ENCODE assay signal across 14 cellular contexts in the genomic region with DNA sequence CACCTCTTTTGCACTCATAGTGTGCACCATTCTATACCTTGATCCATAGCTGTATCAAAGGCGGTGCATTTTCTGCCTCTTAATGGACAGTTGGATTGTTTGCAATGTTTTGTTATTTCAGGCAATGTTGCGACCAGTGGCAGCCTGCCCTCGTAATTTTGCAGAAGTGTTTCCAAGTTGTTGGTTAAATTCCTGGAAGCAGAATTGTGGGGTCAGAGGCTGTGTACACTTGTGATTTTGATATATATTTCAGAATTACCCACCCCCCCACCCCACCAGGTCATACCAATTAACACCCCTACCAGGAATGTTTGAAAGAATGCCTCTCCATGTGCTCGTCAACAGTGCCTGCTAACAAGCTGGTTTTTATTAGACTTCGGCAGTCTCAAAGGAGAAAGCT. TPM values are rescaled to one million over a fixed set of nuclear protein-coding genes. Genes with fewer than 3 reads are reported as not detected.
"Had no signal": no experiment of that assay in that cellular context is flagged by ENCODE, and none has a peak within 500 bp of the region (broad histone marks: within the 10 kb centered on the region; RNA-seq: fewer than 3 reads in every experiment).

No MANE protein-coding gene starts in this region.

- H3K27me3 ChIP-seq: vagina had no signal

- DNase-seq: activated CD4-positive, CD25-positive, alpha-beta regulatory T cell; activated CD8-positive, alpha-beta memory T cell treated with anti-CD3 and anti-CD28 coated beads, Interleukin-2, amount 10 ng/mL, durations not matched to agents 7 days and 5 days; activated effector memory CD4-positive, alpha-beta T cell treated with anti-CD3 and anti-CD28 coated beads, Interleukin-2, amount 50 U/mL, for 16 hours; activated naive CD8-positive, alpha-beta T cell treated with anti-CD3 and anti-CD28 coated beads for 36 hours; activated T-cell treated with anti-CD3 and anti-CD28 coated beads, Interleukin-2, amount 50 U/mL, for 24 hours; anterior cingulate cortex; hypothalamus; kidney glomerular epithelial cell; mucosa of descending colon; naive thymus-derived CD8-positive, alpha-beta T cell; spleen; stimulated activated naive CD4-positive, alpha-beta T cell treated with Interleukin-2 at 50 U/mL for 16 hours had no signal

- H3K4me3 ChIP-seq: mucosa of descending colon, spleen, vagina had no signal

- ATAC-seq: mucosa of descending colon; naive thymus-derived CD8-positive, alpha-beta T cell; right cardiac atrium had no signal

- H3K9me3 ChIP-seq: mucosa of descending colon, spleen, vagina had no signal

- H3K27ac ChIP-seq: spleen, vagina had no signal

- H3K36me3 ChIP-seq: vagina had no signal

RNA-seq across cellular contexts. Expression of gene IL1R1, which starts 32.4 kb away (rescaled TPM):
- polyA plus RNA-seq: naive thymus-derived CD8-positive, alpha-beta T cell had no signal
